ENCODE assay signal across 1 cellular context in genomic region chr17:10807704-10808128, GRCh38.
TF ChIP-seq lines count a peak whose summit lies in the region.

No MANE protein-coding gene starts in this region.

TF ChIP-seq in K562, 482 proteins besides CTCF, POLR2A, EP300 and RAD21 (continues in another document):
- TF ChIP-seq ZNF592 (IDR thresholded peaks at IDR 0.05): no peak
- no peak for TF ChIP-seq HNRNPLL (IDR thresholded peaks at IDR 0.05; ENCODE audit: low read depth, low read length, poor library complexity, severe bottlenecking)
- peak; percentile 65 for TF ChIP-seq ATF3 (IDR thresholded peaks at IDR 0.05)
- TF ChIP-seq ATF3 (CRISPR knock-in tag; conservative IDR thresholded peaks at IDR 0.05): no peak
- no peak for TF ChIP-seq SFPQ (IDR thresholded peaks at IDR 0.05; ENCODE audit: low read depth, low read length)
- no peak for TF ChIP-seq ZNF354B (CRISPR knock-in tag; IDR thresholded peaks at IDR 0.05)
- TF ChIP-seq ATF7 (IDR thresholded peaks at IDR 0.05): no peak
- no peak for TF ChIP-seq SNIP1 (IDR thresholded peaks at IDR 0.05; ENCODE audit: low read depth)
- peak; percentile 72 for TF ChIP-seq ZFP36 (IDR thresholded peaks at IDR 0.05; ENCODE audit: low read depth, low read length, partially characterized antibody)
- TF ChIP-seq ZNF143 (CRISPR knock-in tag; IDR thresholded peaks at IDR 0.05): no peak
- TF ChIP-seq CREM (IDR thresholded peaks at IDR 0.05; ENCODE audit: low read depth): peak; percentile 65
- TF ChIP-seq E2F5 (CRISPR knock-in tag; IDR thresholded peaks at IDR 0.05): no peak
- no peak for TF ChIP-seq ZBTB9 (CRISPR knock-in tag; IDR thresholded peaks at IDR 0.05)
- peak; percentile 17 for TF ChIP-seq RBM25 (IDR thresholded peaks at IDR 0.05; ENCODE audit: low read depth, low read length, severe bottlenecking)
- no peak for TF ChIP-seq RBFOX2 (IDR thresholded peaks at IDR 0.05; ENCODE audit: low read depth, low read length)
- TF ChIP-seq USF2 (CRISPR knock-in tag; IDR thresholded peaks at IDR 0.05): no peak
- peak; percentile 90 for TF ChIP-seq BRD9 (IDR thresholded peaks at IDR 0.05; ENCODE audit: low read depth, partially characterized antibody)
- no peak for TF ChIP-seq U2AF1 (optimal IDR thresholded peaks at IDR 0.05; ENCODE audit: low read depth, low read length)
- no peak for TF ChIP-seq GATAD2A (IDR thresholded peaks at IDR 0.05)
- no peak for TF ChIP-seq NR2C2 (CRISPR knock-in tag; IDR thresholded peaks at IDR 0.05)
- peak; percentile 45; the same call in 1 of the 2 replicates for TF ChIP-seq NR2C2 (tag; IDR thresholded peaks at IDR 0.05)
- TF ChIP-seq ZNF165 (CRISPR knock-in tag; IDR thresholded peaks at IDR 0.05; ENCODE audit: borderline replicate concordance): no peak
- no peak for TF ChIP-seq NFYB (IDR thresholded peaks at IDR 0.05; ENCODE audit: extremely low read depth, insufficient read length)
- TF ChIP-seq MBD2 (IDR thresholded peaks at IDR 0.05; ENCODE audit: borderline replicate concordance, low read depth): no peak
- TF ChIP-seq MEIS2 (IDR thresholded peaks at IDR 0.05; ENCODE audit: partially characterized antibody): peak; percentile 33
- TF ChIP-seq ATF1 (CRISPR knock-in tag; IDR thresholded peaks at IDR 0.05): no peak
- TF ChIP-seq ATF1 (tag; IDR thresholded peaks at IDR 0.05): peak; percentile 70
- no peak for TF ChIP-seq ZNF436 (CRISPR knock-in tag; IDR thresholded peaks at IDR 0.05)
- no peak for TF ChIP-seq CAMTA2 (CRISPR knock-in tag; conservative IDR thresholded peaks at IDR 0.05)
- peak; percentile 62; the same call in 1 of the 2 replicates for TF ChIP-seq PKNOX1 (IDR thresholded peaks at IDR 0.05)
- TF ChIP-seq BCOR (IDR thresholded peaks at IDR 0.05): peak; percentile 60; the same call in 1 of the 2 replicates
- TF ChIP-seq FOSL1 (tag; conservative IDR thresholded peaks at IDR 0.05): 0 out of 2 replicates have a peak, but pooled peaks have one; percentile 37
- TF ChIP-seq ZBTB26 (CRISPR knock-in tag; IDR thresholded peaks at IDR 0.05): no peak
- TF ChIP-seq CREB1 (IDR thresholded peaks at IDR 0.05): peak; percentile 64
- TF ChIP-seq CREB1 (CRISPR knock-in tag; IDR thresholded peaks at IDR 0.05): no peak
- 0 out of 4 replicates have a peak, but pooled peaks of 1 of the 2 experiments have one; percentile 27 for TF ChIP-seq KDM1A (IDR thresholded peaks at IDR 0.05)
- no peak for TF ChIP-seq ZNF695 (CRISPR knock-in tag; IDR thresholded peaks at IDR 0.05)
- TF ChIP-seq JUND (IDR thresholded peaks at IDR 0.05; ENCODE audit: borderline replicate concordance, low read depth, low read length): 0 out of 2 replicates have a peak, but pooled peaks have one; percentile 26
- no peak; the same call in 2 of the 3 replicates for TF ChIP-seq JUND (tag; IDR thresholded peaks at IDR 0.05; ENCODE audit: borderline replicate concordance, low read depth, low read length)
- TF ChIP-seq EWSR1 (IDR thresholded peaks at IDR 0.05; ENCODE audit: borderline replicate concordance, low read depth, partially characterized antibody): no peak
- no peak for TF ChIP-seq PBX2 (CRISPR knock-in tag; IDR thresholded peaks at IDR 0.05; ENCODE audit: low read depth)
- TF ChIP-seq PBX2 (tag; conservative IDR thresholded peaks at IDR 0.05; ENCODE audit: low read depth): peak; percentile 55
- TF ChIP-seq CEBPG (CRISPR knock-in tag; IDR thresholded peaks at IDR 0.05): no peak
- no peak for TF ChIP-seq CEBPG (tag; conservative IDR thresholded peaks at IDR 0.05 in 1 of 2, IDR thresholded peaks at IDR 0.05 in 1 of 2)
- TF ChIP-seq ZNF263 (CRISPR knock-in tag; IDR thresholded peaks at IDR 0.05; ENCODE audit: borderline replicate concordance): no peak
- TF ChIP-seq TBP (optimal IDR thresholded peaks at IDR 0.05; ENCODE audit: low read depth, low read length): no peak
- no peak for TF ChIP-seq ADNP (tag; IDR thresholded peaks at IDR 0.05)
- no peak for TF ChIP-seq CBFB (CRISPR knock-in tag; IDR thresholded peaks at IDR 0.05)
- no peak for TF ChIP-seq RAD51 (IDR thresholded peaks at IDR 0.05; ENCODE audit: borderline replicate concordance, low read depth)
- no peak for TF ChIP-seq CHAMP1 (IDR thresholded peaks at IDR 0.05)
- TF ChIP-seq SMARCA5 (IDR thresholded peaks at IDR 0.05): 0 out of 2 replicates have a peak, but pooled peaks have one; percentile 47
- no peak for TF ChIP-seq NELFE (IDR thresholded peaks at IDR 0.05; ENCODE audit: insufficient read depth, insufficient read length)
- TF ChIP-seq ARNT (IDR thresholded peaks at IDR 0.05): no peak
